ENCODE assay signal across 18 cellular contexts in the genomic region with DNA sequence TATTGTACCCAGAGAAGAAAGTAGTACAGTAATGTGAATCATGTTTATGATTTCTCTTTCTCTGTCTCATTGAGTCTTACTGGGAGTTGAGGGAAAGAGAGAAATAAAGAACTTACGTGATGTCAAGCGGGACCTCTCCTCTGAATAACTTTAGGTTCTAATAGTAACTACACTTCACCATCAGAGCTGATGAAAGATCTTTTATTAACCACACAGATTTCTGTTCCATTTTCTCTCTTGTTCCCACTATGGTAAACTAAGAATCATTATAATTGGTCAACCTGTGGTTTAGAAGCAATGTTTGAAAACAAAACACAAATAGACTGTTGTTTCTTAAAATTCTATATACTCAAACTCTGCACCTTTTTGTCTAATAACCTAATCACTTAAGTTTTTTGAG.
DNase-seq lines count a peak whose midpoint lies in the region; ATAC-seq, FAIRE-seq and TF ChIP-seq lines count a peak whose summit lies in the region.
"Had no signal": no experiment of that assay in that cellular context is flagged by ENCODE, and none has a peak within 500 bp of the region (broad histone marks: within the 10 kb centered on the region; RNA-seq: fewer than 3 reads in every experiment).

No MANE protein-coding gene starts in this region.

- in situ Hi-C loops in GM13977 (cut with MboI; ENCODE audit: low pct_unique_long_range_greater_than_20kb, low sequenced_read_pairs, unreplicated experiment): no loop called here

- H3K4me1 Mint-ChIP-seq in effector memory CD8-positive, alpha-beta T cell (ENCODE audit: low read depth in 2 of 2): no peaks in the 10 kb centered on the region
- H3K4me1 Mint-ChIP-seq: activated B cell treated with CpG ODN at 0.5 μM for 24 hours had no signal

- DNase-seq in GM13977 (ENCODE audit: low spot score): peak; percentile 5
- no peak for DNase-seq in activated CD4-positive, alpha-beta T cell treated with anti-CD3 and anti-CD28 coated beads for 48 hours
- DNase-seq in NCI-H2227 treated with DMSO at 0.1 percent for 48 hours (lab: John Stamatoyannopoulos, UW): no peak
- no peak for DNase-seq in GM12891 (ENCODE audit: insufficient read length, low spot score)
- DNase-seq in effector memory CD8-positive, alpha-beta T cell: no peak
- DNase-seq: activated B cell treated with CpG ODN at 0.5 μM for 24 hours; CD4-positive, CD25-positive, alpha-beta regulatory T cell; MG63; NCI-H187 treated with DMSO at 0.1 percent for 48 hours; NCI-H524 treated with DMSO at 0.1 percent for 48 hours; PC-9; stimulated activated CD4-positive, alpha-beta T cell treated with anti-CD3 and anti-CD28 coated beads, Interleukin-4, amount 100 ng/mL, for 1 hour; tibial artery had no signal

- no peaks in the 10 kb centered on the region for H3K27me3 Mint-ChIP-seq in effector memory CD8-positive, alpha-beta T cell
- H3K27me3 Mint-ChIP-seq: activated B cell treated with CpG ODN at 0.5 μM for 24 hours; CD4-positive, CD25-positive, alpha-beta regulatory T cell had no signal

- TF ChIP-seq CTCF in GM13977 (IDR thresholded peaks at IDR 0.05; ENCODE audit: extremely low read depth, insufficient read depth, missing control alignments): no peak

- ATAC-seq in GM19438 (IDR thresholded peaks at IDR 0.05; ENCODE audit: low read depth, unreplicated experiment) (peak; percentile 59), GM21825 (IDR thresholded peaks at IDR 0.05; ENCODE audit: unreplicated experiment) (peak; percentile 52), HG03196 (IDR thresholded peaks at IDR 0.05; ENCODE audit: unreplicated experiment) (peak; percentile 57)
- ATAC-seq in effector memory CD8-positive, alpha-beta T cell (replicated peaks): no peak
- ATAC-seq: A549, GM23338 had no signal

- no peaks in the 10 kb centered on the region for H3K36me3 Mint-ChIP-seq in effector memory CD8-positive, alpha-beta T cell (ENCODE audit: insufficient read depth)

- no peaks in the 10 kb centered on the region for H3K9me3 Mint-ChIP-seq in effector memory CD8-positive, alpha-beta T cell
- H3K9me3 Mint-ChIP-seq: activated B cell treated with CpG ODN at 0.5 μM for 24 hours; CD4-positive, CD25-positive, alpha-beta regulatory T cell; GM23338 had no signal

- no peak for TF ChIP-seq POLR2A in GM12891 (IDR thresholded peaks at IDR 0.05; ENCODE audit: low read depth, low read length)

- FAIRE-seq in GM12891 (lab: Jason Lieb, UNC): no peak
- FAIRE-seq: A549 had no signal

- no peak overlapping the region for H3K4me3 Mint-ChIP-seq in effector memory CD8-positive, alpha-beta T cell
- H3K4me3 Mint-ChIP-seq: activated B cell treated with CpG ODN at 0.5 μM for 24 hours; CD4-positive, CD25-positive, alpha-beta regulatory T cell; GM23338 had no signal

- no peak overlapping the region for H3K27ac Mint-ChIP-seq in effector memory CD8-positive, alpha-beta T cell
- H3K27ac Mint-ChIP-seq: activated B cell treated with CpG ODN at 0.5 μM for 24 hours; CD4-positive, CD25-positive, alpha-beta regulatory T cell had no signal

TF ChIP-seq in GM12891, 5 proteins besides CTCF, POLR2A, EP300 and RAD21:
- TF ChIP-seq SPI1 (IDR thresholded peaks at IDR 0.05; ENCODE audit: low read depth, low read length) (no peak), TAF1 (IDR thresholded peaks at IDR 0.05; ENCODE audit: low read depth, low read length) (no peak), POU2F2 (IDR thresholded peaks at IDR 0.05; ENCODE audit: low read depth, low read length) (no peak), POLR2AphosphoS5 (IDR thresholded peaks at IDR 0.05; ENCODE audit: low read depth, low read length) (no peak), PAX5 (IDR thresholded peaks at IDR 0.05; ENCODE audit: insufficient read depth, low read length, severe bottlenecking) (no peak)
